1 cellular context compared by ENCODE assay signal in genomic region chr1:149917590-149918144, GRCh38.
TF ChIP-seq lines count a peak whose summit lies in the region.

SV2A (minus strand) TSS chr1:149917844; CDS start chr1:149913840, 4,004 bp downstream.

TF ChIP-seq in H1, 55 proteins besides CTCF, POLR2A, EP300 and RAD21 (continued from another document):
- TF ChIP-seq CHD7 (IDR thresholded peaks at IDR 0.05; ENCODE audit: insufficient replicate concordance, low read length) = no peak
- peak; percentile 56 to 89; a peak in 2 of 4 replicates for TF ChIP-seq SIN3A (conservative IDR thresholded peaks at IDR 0.05 in 1 of 2, IDR thresholded peaks at IDR 0.05 in 1 of 2; ENCODE audit: low read depth in 1 of 2, low read length in 2 of 2)
- TF ChIP-seq CHD2 (IDR thresholded peaks at IDR 0.05; ENCODE audit: low read length) = no peak
- peak; percentile 72 for TF ChIP-seq TAF1 (IDR thresholded peaks at IDR 0.05; ENCODE audit: low read depth, low read length)
- peak; percentile 53 for TF ChIP-seq PHF8 (conservative IDR thresholded peaks at IDR 0.05; ENCODE audit: low read depth, low read length)
- TF ChIP-seq KDM4A (IDR thresholded peaks at IDR 0.05; ENCODE audit: low read depth, low read length, severe bottlenecking) = peak; percentile 64
- TF ChIP-seq YY1 (IDR thresholded peaks at IDR 0.05; ENCODE audit: low read depth, low read length) = peak; percentile 54; the same call in 1 of the 2 replicates
- TF ChIP-seq NRF1 (IDR thresholded peaks at IDR 0.05; ENCODE audit: low read depth, low read length) = no peak
- no peak for TF ChIP-seq TEAD4 (IDR thresholded peaks at IDR 0.05; ENCODE audit: low read depth, low read length)
- TF ChIP-seq SP1 (IDR thresholded peaks at IDR 0.05; ENCODE audit: low read depth, low read length) = 0 out of 2 replicates have a peak, but pooled peaks have one; percentile 39
